ENCODE assay signal across 1 cellular context in the genomic region with DNA sequence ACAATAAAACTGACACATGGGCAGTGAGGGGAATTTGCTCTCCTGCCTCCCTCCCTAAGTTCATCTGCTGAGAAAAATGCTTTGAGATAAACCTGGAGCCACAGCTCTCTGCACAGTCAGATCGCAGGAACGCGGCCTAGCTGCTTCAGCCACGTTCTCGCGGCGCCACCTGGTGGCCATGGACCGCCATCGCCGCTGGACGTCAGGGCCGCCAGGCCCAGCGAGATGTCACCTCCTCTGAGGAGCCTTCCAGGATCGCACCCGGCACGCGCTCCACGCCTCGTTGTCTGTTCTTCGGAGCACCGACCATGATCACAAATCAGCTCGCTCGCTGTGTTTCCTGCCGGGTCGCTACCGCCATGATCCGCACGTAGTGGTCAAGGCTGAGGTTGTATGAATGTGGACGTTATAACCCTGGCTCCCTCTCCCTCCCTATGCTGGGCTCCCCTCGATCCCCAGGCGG.
TF ChIP-seq lines count a peak whose summit lies in the region.

No MANE protein-coding gene starts in this region.

TF ChIP-seq in K562, 482 proteins besides CTCF, POLR2A, EP300 and RAD21 (continued from another document and continues in another):
- no peak for TF ChIP-seq ARID3A (IDR thresholded peaks at IDR 0.05; ENCODE audit: borderline replicate concordance, low read depth, low read length)
- no peak for TF ChIP-seq ARID1B (IDR thresholded peaks at IDR 0.05)
- no peak for TF ChIP-seq CHD2 (IDR thresholded peaks at IDR 0.05; ENCODE audit: low read depth, low read length)
- TF ChIP-seq RBM25 (IDR thresholded peaks at IDR 0.05; ENCODE audit: low read depth, low read length, severe bottlenecking) = peak; percentile 90
- no peak for TF ChIP-seq U2AF1 (optimal IDR thresholded peaks at IDR 0.05; ENCODE audit: low read depth, low read length)
- TF ChIP-seq ZNF778 (CRISPR knock-in tag; IDR thresholded peaks at IDR 0.05) = no peak
- TF ChIP-seq HIVEP1 (CRISPR knock-in tag; IDR thresholded peaks at IDR 0.05) = no peak
- no peak for TF ChIP-seq SREBF1 (IDR thresholded peaks at IDR 0.05; ENCODE audit: borderline replicate concordance, low read depth, low read length)
- TF ChIP-seq OTX1 (CRISPR knock-in tag; IDR thresholded peaks at IDR 0.05) = no peak
- no peak for TF ChIP-seq CSDE1 (IDR thresholded peaks at IDR 0.05)
- peak; percentile 70 for TF ChIP-seq SMC3 (conservative IDR thresholded peaks at IDR 0.05; ENCODE audit: insufficient read depth, low read depth, low read length)
- peak; percentile 77; the same call in 1 of the 2 replicates for TF ChIP-seq STAG1 (CRISPR knock-in tag; IDR thresholded peaks at IDR 0.05; ENCODE audit: borderline replicate concordance)
- TF ChIP-seq NR2F6 (CRISPR knock-in tag; IDR thresholded peaks at IDR 0.05) = no peak
- TF ChIP-seq JUND (IDR thresholded peaks at IDR 0.05; ENCODE audit: borderline replicate concordance, low read depth, low read length) = 0 out of 2 replicates have a peak, but pooled peaks have one; percentile 32
- TF ChIP-seq JUND (tag; IDR thresholded peaks at IDR 0.05; ENCODE audit: borderline replicate concordance, low read depth, low read length) = no peak
- TF ChIP-seq SOX6 (IDR thresholded peaks at IDR 0.05) = no peak
- TF ChIP-seq MTA1 (IDR thresholded peaks at IDR 0.05; ENCODE audit: borderline replicate concordance) = no peak
- TF ChIP-seq ZKSCAN1 (IDR thresholded peaks at IDR 0.05; ENCODE audit: low read depth, low read length) = no peak
- peak; percentile 100 for TF ChIP-seq ZFP36 (IDR thresholded peaks at IDR 0.05; ENCODE audit: low read depth, low read length, partially characterized antibody)
- no peak for TF ChIP-seq ZNF586 (CRISPR knock-in tag; conservative IDR thresholded peaks at IDR 0.05)
- no peak for TF ChIP-seq SMARCB1 (IDR thresholded peaks at IDR 0.05; ENCODE audit: insufficient read length, low read depth)
- no peak for TF ChIP-seq ZNF41 (CRISPR knock-in tag; conservative IDR thresholded peaks at IDR 0.05)
- TF ChIP-seq FOXK2 (conservative IDR thresholded peaks at IDR 0.05 in 1 of 2, IDR thresholded peaks at IDR 0.05 in 1 of 2; ENCODE audit: low read depth in 2 of 2) = no peak
- TF ChIP-seq SLC30A9 (CRISPR knock-in tag; IDR thresholded peaks at IDR 0.05) = no peak
- no peak for TF ChIP-seq TCF7L2 (IDR thresholded peaks at IDR 0.05; ENCODE audit: low read depth, low read length)
- TF ChIP-seq CREBBP (IDR thresholded peaks at IDR 0.05; ENCODE audit: low read depth, low read length) = no peak
- TF ChIP-seq, protein P1, sequence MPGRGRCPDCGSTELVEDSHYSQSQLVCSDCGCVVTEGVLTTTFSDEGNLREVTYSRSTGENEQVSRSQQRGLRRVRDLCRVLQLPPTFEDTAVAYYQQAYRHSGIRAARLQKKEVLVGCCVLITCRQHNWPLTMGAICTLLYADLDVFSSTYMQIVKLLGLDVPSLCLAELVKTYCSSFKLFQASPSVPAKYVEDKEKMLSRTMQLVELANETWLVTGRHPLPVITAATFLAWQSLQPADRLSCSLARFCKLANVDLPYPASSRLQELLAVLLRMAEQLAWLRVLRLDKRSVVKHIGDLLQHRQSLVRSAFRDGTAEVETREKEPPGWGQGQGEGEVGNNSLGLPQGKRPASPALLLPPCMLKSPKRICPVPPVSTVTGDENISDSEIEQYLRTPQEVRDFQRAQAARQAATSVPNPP (IDR thresholded peaks at IDR 0.05; ENCODE audit: borderline replicate concordance, insufficient read depth, insufficient read length) = no peak
- TF ChIP-seq SAP30 (IDR thresholded peaks at IDR 0.05; ENCODE audit: borderline replicate concordance, insufficient read depth, low read depth, low read length, poor library complexity, severe bottlenecking) = no peak
- no peak for TF ChIP-seq CEBPG (CRISPR knock-in tag; IDR thresholded peaks at IDR 0.05)
- no peak for TF ChIP-seq CEBPG (tag; conservative IDR thresholded peaks at IDR 0.05 in 1 of 2, IDR thresholded peaks at IDR 0.05 in 1 of 2)
- no peak for TF ChIP-seq TAF9B (IDR thresholded peaks at IDR 0.05; ENCODE audit: partially characterized antibody)
- no peak for TF ChIP-seq NR1H2 (CRISPR knock-in tag; IDR thresholded peaks at IDR 0.05)
- no peak for TF ChIP-seq ZNF668 (CRISPR knock-in tag; IDR thresholded peaks at IDR 0.05)
- TF ChIP-seq STAT6 (CRISPR knock-in tag; IDR thresholded peaks at IDR 0.05) = no peak
- no peak for TF ChIP-seq ZKSCAN8 (CRISPR knock-in tag; IDR thresholded peaks at IDR 0.05)
- TF ChIP-seq PTBP1 (IDR thresholded peaks at IDR 0.05; ENCODE audit: low read depth, low read length) = 0 out of 2 replicates have a peak, but pooled peaks have one; percentile 77
- peak in 1 of 3 experiments; percentile 75 for TF ChIP-seq YY1 (IDR thresholded peaks at IDR 0.05; ENCODE audit: borderline replicate concordance in 1 of 3, control insufficient read depth in 1 of 3, extremely low read depth in 1 of 3, insufficient read depth in 3 of 3, insufficient read length in 1 of 3, insufficient replicate concordance in 2 of 3, low read depth in 1 of 3, low read length in 2 of 3)
- no peak for TF ChIP-seq ZNF696 (CRISPR knock-in tag; conservative IDR thresholded peaks at IDR 0.05)
- TF ChIP-seq, protein P2, sequence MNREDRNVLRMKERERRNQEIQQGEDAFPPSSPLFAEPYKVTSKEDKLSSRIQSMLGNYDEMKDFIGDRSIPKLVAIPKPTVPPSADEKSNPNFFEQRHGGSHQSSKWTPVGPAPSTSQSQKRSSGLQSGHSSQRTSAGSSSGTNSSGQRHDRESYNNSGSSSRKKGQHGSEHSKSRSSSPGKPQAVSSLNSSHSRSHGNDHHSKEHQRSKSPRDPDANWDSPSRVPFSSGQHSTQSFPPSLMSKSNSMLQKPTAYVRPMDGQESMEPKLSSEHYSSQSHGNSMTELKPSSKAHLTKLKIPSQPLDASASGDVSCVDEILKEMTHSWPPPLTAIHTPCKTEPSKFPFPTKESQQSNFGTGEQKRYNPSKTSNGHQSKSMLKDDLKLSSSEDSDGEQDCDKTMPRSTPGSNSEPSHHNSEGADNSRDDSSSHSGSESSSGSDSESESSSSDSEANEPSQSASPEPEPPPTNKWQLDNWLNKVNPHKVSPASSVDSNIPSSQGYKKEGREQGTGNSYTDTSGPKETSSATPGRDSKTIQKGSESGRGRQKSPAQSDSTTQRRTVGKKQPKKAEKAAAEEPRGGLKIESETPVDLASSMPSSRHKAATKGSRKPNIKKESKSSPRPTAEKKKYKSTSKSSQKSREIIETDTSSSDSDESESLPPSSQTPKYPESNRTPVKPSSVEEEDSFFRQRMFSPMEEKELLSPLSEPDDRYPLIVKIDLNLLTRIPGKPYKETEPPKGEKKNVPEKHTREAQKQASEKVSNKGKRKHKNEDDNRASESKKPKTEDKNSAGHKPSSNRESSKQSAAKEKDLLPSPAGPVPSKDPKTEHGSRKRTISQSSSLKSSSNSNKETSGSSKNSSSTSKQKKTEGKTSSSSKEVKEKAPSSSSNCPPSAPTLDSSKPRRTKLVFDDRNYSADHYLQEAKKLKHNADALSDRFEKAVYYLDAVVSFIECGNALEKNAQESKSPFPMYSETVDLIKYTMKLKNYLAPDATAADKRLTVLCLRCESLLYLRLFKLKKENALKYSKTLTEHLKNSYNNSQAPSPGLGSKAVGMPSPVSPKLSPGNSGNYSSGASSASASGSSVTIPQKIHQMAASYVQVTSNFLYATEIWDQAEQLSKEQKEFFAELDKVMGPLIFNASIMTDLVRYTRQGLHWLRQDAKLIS (CRISPR knock-in tag; IDR thresholded peaks at IDR 0.05) = no peak
- TF ChIP-seq, protein P3, sequence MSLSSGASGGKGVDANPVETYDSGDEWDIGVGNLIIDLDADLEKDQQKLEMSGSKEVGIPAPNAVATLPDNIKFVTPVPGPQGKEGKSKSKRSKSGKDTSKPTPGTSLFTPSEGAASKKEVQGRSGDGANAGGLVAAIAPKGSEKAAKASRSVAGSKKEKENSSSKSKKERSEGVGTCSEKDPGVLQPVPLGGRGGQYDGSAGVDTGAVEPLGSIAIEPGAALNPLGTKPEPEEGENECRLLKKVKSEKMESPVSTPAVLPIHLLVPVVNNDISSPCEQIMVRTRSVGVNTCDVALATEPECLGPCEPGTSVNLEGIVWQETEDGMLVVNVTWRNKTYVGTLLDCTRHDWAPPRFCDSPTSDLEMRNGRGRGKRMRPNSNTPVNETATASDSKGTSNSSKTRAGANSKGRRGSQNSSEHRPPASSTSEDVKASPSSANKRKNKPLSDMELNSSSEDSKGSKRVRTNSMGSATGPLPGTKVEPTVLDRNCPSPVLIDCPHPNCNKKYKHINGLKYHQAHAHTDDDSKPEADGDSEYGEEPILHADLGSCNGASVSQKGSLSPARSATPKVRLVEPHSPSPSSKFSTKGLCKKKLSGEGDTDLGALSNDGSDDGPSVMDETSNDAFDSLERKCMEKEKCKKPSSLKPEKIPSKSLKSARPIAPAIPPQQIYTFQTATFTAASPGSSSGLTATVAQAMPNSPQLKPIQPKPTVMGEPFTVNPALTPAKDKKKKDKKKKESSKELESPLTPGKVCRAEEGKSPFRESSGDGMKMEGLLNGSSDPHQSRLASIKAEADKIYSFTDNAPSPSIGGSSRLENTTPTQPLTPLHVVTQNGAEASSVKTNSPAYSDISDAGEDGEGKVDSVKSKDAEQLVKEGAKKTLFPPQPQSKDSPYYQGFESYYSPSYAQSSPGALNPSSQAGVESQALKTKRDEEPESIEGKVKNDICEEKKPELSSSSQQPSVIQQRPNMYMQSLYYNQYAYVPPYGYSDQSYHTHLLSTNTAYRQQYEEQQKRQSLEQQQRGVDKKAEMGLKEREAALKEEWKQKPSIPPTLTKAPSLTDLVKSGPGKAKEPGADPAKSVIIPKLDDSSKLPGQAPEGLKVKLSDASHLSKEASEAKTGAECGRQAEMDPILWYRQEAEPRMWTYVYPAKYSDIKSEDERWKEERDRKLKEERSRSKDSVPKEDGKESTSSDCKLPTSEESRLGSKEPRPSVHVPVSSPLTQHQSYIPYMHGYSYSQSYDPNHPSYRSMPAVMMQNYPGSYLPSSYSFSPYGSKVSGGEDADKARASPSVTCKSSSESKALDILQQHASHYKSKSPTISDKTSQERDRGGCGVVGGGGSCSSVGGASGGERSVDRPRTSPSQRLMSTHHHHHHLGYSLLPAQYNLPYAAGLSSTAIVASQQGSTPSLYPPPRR (CRISPR knock-in tag; IDR thresholded peaks at IDR 0.05; ENCODE audit: borderline replicate concordance) = no peak
- no peak for TF ChIP-seq HNRNPLL (IDR thresholded peaks at IDR 0.05; ENCODE audit: low read depth, low read length, poor library complexity, severe bottlenecking)
- TF ChIP-seq ZNF121 (CRISPR knock-in tag; conservative IDR thresholded peaks at IDR 0.05) = no peak
- TF ChIP-seq ZNF707 (CRISPR knock-in tag; conservative IDR thresholded peaks at IDR 0.05) = no peak
- no peak for TF ChIP-seq GTF2A2 (tag; IDR thresholded peaks at IDR 0.05)
- TF ChIP-seq ZNF175 (CRISPR knock-in tag; IDR thresholded peaks at IDR 0.05; ENCODE audit: low read depth) = no peak
- TF ChIP-seq POLR3G (IDR thresholded peaks at IDR 0.05; ENCODE audit: extremely low read depth, insufficient read length, insufficient replicate concordance) = no peak
- TF ChIP-seq ZNF830 (CRISPR knock-in tag; IDR thresholded peaks at IDR 0.05) = no peak
- TF ChIP-seq, protein P4, sequence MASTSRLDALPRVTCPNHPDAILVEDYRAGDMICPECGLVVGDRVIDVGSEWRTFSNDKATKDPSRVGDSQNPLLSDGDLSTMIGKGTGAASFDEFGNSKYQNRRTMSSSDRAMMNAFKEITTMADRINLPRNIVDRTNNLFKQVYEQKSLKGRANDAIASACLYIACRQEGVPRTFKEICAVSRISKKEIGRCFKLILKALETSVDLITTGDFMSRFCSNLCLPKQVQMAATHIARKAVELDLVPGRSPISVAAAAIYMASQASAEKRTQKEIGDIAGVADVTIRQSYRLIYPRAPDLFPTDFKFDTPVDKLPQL (IDR thresholded peaks at IDR 0.05; ENCODE audit: extremely low read depth, insufficient read length) = no peak
- TF ChIP-seq DACH1 (IDR thresholded peaks at IDR 0.05; ENCODE audit: partially characterized antibody) = no peak
- TF ChIP-seq TBL1XR1 (IDR thresholded peaks at IDR 0.05; ENCODE audit: low read length in 2 of 2) = 0 out of 4 replicates have a peak, but pooled peaks of 1 of the 2 experiments have one; percentile 36
- TF ChIP-seq MYNN (IDR thresholded peaks at IDR 0.05) = no peak
- TF ChIP-seq MYNN (CRISPR knock-in tag; IDR thresholded peaks at IDR 0.05) = no peak
- no peak for TF ChIP-seq ZNF140 (CRISPR knock-in tag; IDR thresholded peaks at IDR 0.05)
- no peak for TF ChIP-seq ARID2 (IDR thresholded peaks at IDR 0.05)
- TF ChIP-seq ARHGAP35 (IDR thresholded peaks at IDR 0.05; ENCODE audit: partially characterized antibody) = no peak
- TF ChIP-seq IRF2 (CRISPR knock-in tag; IDR thresholded peaks at IDR 0.05) = no peak
